Comparison of ENCODE assay signal across 18 cellular contexts in genomic region chr3:184633185-184633584, GRCh38.
"Had no signal": no experiment of that assay in that cellular context is flagged by ENCODE, and none has a peak within 500 bp of the region (broad histone marks: within the 10 kb centered on the region; RNA-seq: fewer than 3 reads in every experiment).

No MANE protein-coding gene starts in this region.

- H3K9me3 ChIP-seq: adrenal gland, esophagus squamous epithelium, heart right ventricle, ovary, testis, uterus had no signal

- H3K27ac ChIP-seq: adrenal gland, dorsolateral prefrontal cortex, esophagus squamous epithelium, heart right ventricle, ovary, testis, uterus had no signal

- H3K27me3 ChIP-seq: adrenal gland, esophagus squamous epithelium, ovary, testis, uterus had no signal

- H3K4me3 ChIP-seq: adrenal gland, dorsolateral prefrontal cortex, esophagus squamous epithelium, heart right ventricle, lung, ovary, testis, uterus had no signal

- FAIRE-seq: TTC549 had no signal

- H3K36me3 Mint-ChIP-seq: naive thymus-derived CD8-positive, alpha-beta T cell had no signal

- H3K4me1 ChIP-seq: adrenal gland, testis, uterus had no signal

- H3K27ac Mint-ChIP-seq: activated CD4-positive, alpha-beta T cell treated with anti-CD3 and anti-CD28 coated beads, Interleukin-2, amount 10 ng/mL, durations not matched to agents 7 days and 5 days; activated naive CD4-positive, alpha-beta T cell treated with anti-CD3 and anti-CD28 coated beads for 36 hours; stimulated activated naive CD8-positive, alpha-beta T cell treated with anti-CD3 and anti-CD28 coated beads, Interleukin-15, amount 100 ng/mL, for 72 hours had no signal

- DNase-seq: activated CD4-positive, alpha-beta T cell treated with anti-CD3 and anti-CD28 coated beads, Interleukin-2, amount 10 ng/mL, durations not matched to agents 7 days and 5 days; activated CD4-positive, CD25-positive, alpha-beta regulatory T cell; activated CD8-positive, alpha-beta memory T cell treated with anti-CD3 and anti-CD28 coated beads for 24 hours; activated naive CD4-positive, alpha-beta T cell treated with anti-CD3 and anti-CD28 coated beads for 36 hours; adrenal gland; dorsolateral prefrontal cortex; esophagus squamous epithelium; foreskin fibroblast; heart right ventricle; naive thymus-derived CD8-positive, alpha-beta T cell; ovary; stimulated activated CD4-positive, alpha-beta T cell treated with anti-CD3 and anti-CD28 coated beads, Interleukin-4, amount 100 ng/mL, for 1 hour; stimulated activated naive CD8-positive, alpha-beta T cell treated with anti-CD3 and anti-CD28 coated beads, Interleukin-15, amount 100 ng/mL, for 72 hours; T-helper 2 cell; testis; uterus had no signal

- H3K9me3 Mint-ChIP-seq: activated CD4-positive, alpha-beta T cell treated with anti-CD3 and anti-CD28 coated beads, Interleukin-2, amount 10 ng/mL, durations not matched to agents 7 days and 5 days; activated naive CD4-positive, alpha-beta T cell treated with anti-CD3 and anti-CD28 coated beads for 36 hours; naive thymus-derived CD8-positive, alpha-beta T cell; stimulated activated naive CD8-positive, alpha-beta T cell treated with anti-CD3 and anti-CD28 coated beads, Interleukin-15, amount 100 ng/mL, for 72 hours had no signal

- H3K36me3 ChIP-seq: adrenal gland, esophagus squamous epithelium, heart right ventricle, ovary, uterus had no signal

- H3K4me3 Mint-ChIP-seq: activated CD4-positive, alpha-beta T cell treated with anti-CD3 and anti-CD28 coated beads, Interleukin-2, amount 10 ng/mL, durations not matched to agents 7 days and 5 days; activated naive CD4-positive, alpha-beta T cell treated with anti-CD3 and anti-CD28 coated beads for 36 hours; naive thymus-derived CD8-positive, alpha-beta T cell; stimulated activated naive CD8-positive, alpha-beta T cell treated with anti-CD3 and anti-CD28 coated beads, Interleukin-15, amount 100 ng/mL, for 72 hours had no signal

- ATAC-seq: naive thymus-derived CD8-positive, alpha-beta T cell; stimulated activated naive CD8-positive, alpha-beta T cell treated with anti-CD3 and anti-CD28 coated beads, Interleukin-15, amount 100 ng/mL, for 72 hours had no signal

- H3K27me3 Mint-ChIP-seq: stimulated activated naive CD8-positive, alpha-beta T cell treated with anti-CD3 and anti-CD28 coated beads, Interleukin-15, amount 100 ng/mL, for 72 hours had no signal
